ENCODE assay signal across 1 cellular context in genomic region chr3:77296527-77296926, GRCh38.
TF ChIP-seq lines count a peak whose summit lies in the region.

No MANE protein-coding gene starts in this region.

TF ChIP-seq in HepG2, 621 proteins besides CTCF, POLR2A, EP300 and RAD21 (continued from another document):
- no peak for TF ChIP-seq ZBTB10 (CRISPR knock-in tag; IDR thresholded peaks at IDR 0.05; ENCODE audit: borderline replicate concordance)
- TF ChIP-seq SMARCC2 (IDR thresholded peaks at IDR 0.05): no peak
- TF ChIP-seq HNRNPH1 (optimal IDR thresholded peaks at IDR 0.05; ENCODE audit: low read depth, low read length): no peak
- no peak for TF ChIP-seq ZNF646 (CRISPR knock-in tag; IDR thresholded peaks at IDR 0.05)
- TF ChIP-seq ZNF30 (CRISPR knock-in tag; IDR thresholded peaks at IDR 0.05): no peak
